In genomic region chr2:237181844-237182243, GRCh38 we compare ENCODE assay signal across 1 cellular context.
TF ChIP-seq lines count a peak whose summit lies in the region.

No MANE protein-coding gene starts in this region.

TF ChIP-seq in A549, 52 proteins besides CTCF, POLR2A, EP300 and RAD21 (continued from another document):
- TF ChIP-seq E2F6 (IDR thresholded peaks at IDR 0.05; ENCODE audit: borderline replicate concordance, low read depth), result peak; percentile 31; the same call in 1 of the 2 replicates
- TF ChIP-seq SREBF2 (IDR thresholded peaks at IDR 0.05), result no peak
- TF ChIP-seq FOSL2 (IDR thresholded peaks at IDR 0.05), result peak; percentile 77; the same call in 1 of the 2 replicates
- TF ChIP-seq FOSL2 (CRISPR knock-in tag; IDR thresholded peaks at IDR 0.05), result peak; percentile 77
- 0 out of 2 replicates have a peak, but pooled peaks have one; percentile 39 for TF ChIP-seq MAX (IDR thresholded peaks at IDR 0.05)
- TF ChIP-seq BCL3 (IDR thresholded peaks at IDR 0.05), result no peak
- TF ChIP-seq EHF (CRISPR knock-in tag; IDR thresholded peaks at IDR 0.05), result no peak
- TF ChIP-seq JUN (IDR thresholded peaks at IDR 0.05), result peak in 1 of 2 experiments; percentile 54; a peak in 2 of 5 replicates
